In the genomic region with DNA sequence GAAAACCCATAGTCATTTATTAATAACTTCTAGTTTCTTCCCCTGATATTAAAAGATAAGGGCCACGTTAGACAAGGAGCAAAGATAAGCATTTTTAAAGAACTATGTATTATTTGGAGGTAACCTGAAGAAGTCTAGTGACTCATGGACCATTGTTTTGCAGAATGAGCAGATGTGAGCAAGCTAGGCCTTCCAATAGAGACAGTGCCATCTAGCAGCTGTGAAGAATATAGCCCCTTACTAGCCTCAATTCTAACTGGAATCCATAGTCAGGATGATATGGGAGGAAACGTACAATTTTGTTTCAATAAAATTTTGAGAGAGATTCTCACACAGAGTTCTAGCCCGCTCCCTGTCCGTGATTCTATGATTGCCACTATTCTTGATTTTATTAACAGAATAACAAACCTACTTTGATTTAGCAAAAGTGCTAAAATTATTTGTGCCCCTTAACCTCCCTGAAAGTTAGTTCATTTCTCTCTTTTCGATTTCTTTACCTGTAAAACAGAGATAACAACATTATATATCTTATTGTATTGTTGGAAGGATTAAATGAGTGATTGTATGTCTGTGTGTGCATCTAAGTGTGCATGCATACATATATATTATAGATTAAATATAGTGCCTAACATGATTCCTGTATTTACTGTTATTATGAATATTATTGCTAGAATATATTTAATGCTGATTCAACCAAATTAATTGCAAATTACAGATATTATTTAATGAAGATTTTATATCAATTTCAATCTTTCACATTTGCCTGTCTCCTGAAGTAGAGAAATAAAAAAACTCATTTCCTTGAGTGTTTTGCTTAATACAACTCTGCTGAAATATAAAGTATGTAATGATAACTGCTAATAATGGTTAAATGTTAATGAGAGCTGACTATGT, we compare ENCODE assay signal across 7 cellular contexts. TPM values are rescaled to one million over a fixed set of nuclear protein-coding genes. Genes with fewer than 3 reads are reported as not detected.
A peak's percentile ranks its signal among the peaks of the same experiment; 100 is the strongest.
DNase-seq lines count a peak whose midpoint lies in the region; ATAC-seq, FAIRE-seq and TF ChIP-seq lines count a peak whose summit lies in the region.

No MANE protein-coding gene starts in this region.

- in situ Hi-C loops in GM23248 (cut with MboI), result no loop called here

- H3K27ac ChIP-seq in GM23248 (no peak overlapping the region), small intestine (ENCODE audit: low read depth in 1 of 2, low read length in 1 of 2) (no peak overlapping the region)

- H3F3A ChIP-seq in GM23248 (ENCODE audit: insufficient read depth), result peaks cover 5% of the 10 kb centered on the region; the same call in 1 of the 2 replicates

- H3K9me2 ChIP-seq in GM23248 (ENCODE audit: insufficient read depth), result no peaks in the 10 kb centered on the region

- WGBS in GM23248 (ENCODE audit: low coverage in 1 of 2, low lambda C conversion rate in 2 of 2, missing lambda C conversion rate in 2 of 2), 2 experiments, result 36 to 40% methylated on average over 5 of the region's 5 CpGs
- 58 to 62% (median 59%) methylated on average over 5 of the region's 5 CpGs for WGBS in small intestine, 3 donors

- no peak for FAIRE-seq in small intestine (lab: Jason Lieb, UNC)

- H3K4me1 ChIP-seq in GM23248 (ENCODE audit: insufficient read depth), result no peaks in the 10 kb centered on the region
- no peaks in the 10 kb centered on the region for H3K4me1 ChIP-seq in small intestine (ENCODE audit: control insufficient read depth in 2 of 2, insufficient read depth in 1 of 2, low read depth in 1 of 2, low read length in 1 of 2)

- no peak overlapping the region for H3K4me3 ChIP-seq in GM23248
- no peak overlapping the region for H3K4me3 ChIP-seq in small intestine (ENCODE audit: low read depth in 1 of 2, low read length in 2 of 2)

- H3K27me3 ChIP-seq in GM23248 (replicated peaks; ENCODE audit: insufficient read depth) (no peaks in the 10 kb centered on the region), small intestine (ENCODE audit: control insufficient read depth in 2 of 2, insufficient read depth in 2 of 2, low read length in 2 of 2) (no peaks in the 10 kb centered on the region)

- H3K4me2 ChIP-seq in GM23248 (ENCODE audit: unreplicated experiment), result no peak overlapping the region

- peak; percentile 30 for TF ChIP-seq CTCF in GM12801 (IDR thresholded peaks at IDR 0.05; ENCODE audit: extremely low read depth, insufficient read length)

- H2AFZ ChIP-seq in GM23248, result no peak overlapping the region

- H3K9ac ChIP-seq in GM23248, result no peak overlapping the region

- H3K9me3 ChIP-seq in GM23248 (ENCODE audit: low read depth) (no peaks in the 10 kb centered on the region), small intestine (ENCODE audit: control insufficient read depth, low read depth) (no peaks in the 10 kb centered on the region)

- H3K36me3 ChIP-seq in GM23248 (ENCODE audit: low read depth) (no peaks in the 10 kb centered on the region), small intestine (ENCODE audit: control insufficient read depth in 2 of 2, insufficient read depth in 2 of 2, low read length in 2 of 2) (no peaks in the 10 kb centered on the region)

- no peaks in the 10 kb centered on the region for H3K79me2 ChIP-seq in GM23248 (ENCODE audit: insufficient read depth)

- no peak for ATAC-seq in GM21381 (IDR thresholded peaks at IDR 0.05; ENCODE audit: unreplicated experiment)

- DNase-seq in GM23248 (peak; percentile 79), LoVo (ENCODE audit: low spot score) (peak; percentile 66), SKM-1 treated with dmso at 0.1 percent for 144 hours (lab: John Stamatoyannopoulos, UW; ENCODE audit: unreplicated experiment) (peak; percentile 32), glomerular endothelial cell (ENCODE audit: extremely low read depth, low read depth, low spot score) (peak; percentile 42), small intestine (peak; percentile 50)

- no peaks in the 10 kb centered on the region for H4K20me1 ChIP-seq in GM23248 (ENCODE audit: insufficient read depth)

RNA-seq across cellular contexts. Expression of gene FAM237B, which starts 22.7 kb away (rescaled TPM):
- not detected in 2 replicates for total RNA-seq in GM23248 (2014; rRNA removed; shearing (Covaris generic))
- polyA plus RNA-seq in GM23248 (2016; fragmentation: Nextera tagmentation; extraction: Ambion mirVana) (0.06 TPM in 1 of 2 replicates, not detected in the other), small intestine (not detected)
- not detected in 2 replicates for total RNA-seq in glomerular endothelial cell

RNA-seq across cellular contexts. Expression of gene GTPBP10, which starts 48.1 kb away (rescaled TPM):
- total RNA-seq in GM23248 (2014; rRNA removed; shearing (Covaris generic)), result 15.0 and 24.5 TPM in 2 replicates
- 21.8 and 24.6 TPM in 2 replicates for polyA plus RNA-seq in GM23248 (2016; fragmentation: Nextera tagmentation; extraction: Ambion mirVana)
- 8.6 and 9.0 TPM in 2 replicates for total RNA-seq in glomerular endothelial cell
- polyA plus RNA-seq in small intestine, result 10 to 100 TPM in 1 of 3 donors, 1 to 10 TPM in 2; 5.4 to 12.7 (median 9.5) TPM

RNA-seq across cellular contexts. Expression of gene CFAP69, which starts 53.4 kb away (rescaled TPM):
- total RNA-seq in GM23248 (2014; rRNA removed; shearing (Covaris generic)), result 6.9 and 13.5 TPM in 2 replicates
- polyA plus RNA-seq in GM23248 (2016; fragmentation: Nextera tagmentation; extraction: Ambion mirVana), result 2.8 and 3.1 TPM in 2 replicates
- 0.10 and 0.88 TPM in 2 replicates for total RNA-seq in glomerular endothelial cell
- polyA plus RNA-seq in small intestine, result 1 to 10 TPM; 1.0 to 4.9 (median 3.8) TPM
